22 cellular contexts compared by ENCODE assay signal in the genomic region with DNA sequence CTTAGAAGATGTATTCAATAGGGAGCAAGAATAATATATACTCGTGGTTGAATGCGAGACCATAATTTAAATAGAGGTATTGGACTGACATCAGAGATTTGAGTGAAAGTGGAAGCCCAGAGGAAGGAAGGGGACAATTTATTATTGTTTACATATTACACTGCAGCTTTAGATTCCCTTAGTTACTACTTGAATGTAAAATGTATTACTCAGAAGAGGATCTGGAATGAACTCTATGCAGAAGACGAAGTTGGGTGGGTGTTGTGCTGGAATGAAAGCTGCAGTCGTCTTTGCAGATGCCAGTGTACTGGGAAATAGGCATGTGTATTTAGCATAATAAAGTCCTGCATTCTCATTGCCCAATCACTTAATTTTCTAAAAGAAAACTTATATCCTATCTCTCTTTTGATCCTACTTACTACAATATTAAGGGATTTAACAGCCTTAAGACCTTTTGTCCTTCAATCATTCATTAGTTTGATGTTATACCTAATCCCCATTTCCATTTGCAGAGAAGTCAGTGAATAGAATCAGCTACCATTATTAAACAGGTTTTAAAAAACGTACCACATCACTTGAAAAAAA.
A peak's percentile ranks its signal among the peaks of the same experiment; 100 is the strongest.
DNase-seq lines count a peak whose midpoint lies in the region; TF ChIP-seq lines count a peak whose summit lies in the region.
"Had no signal": no experiment of that assay in that cellular context is flagged by ENCODE, and none has a peak within 500 bp of the region (broad histone marks: within the 10 kb centered on the region; RNA-seq: fewer than 3 reads in every experiment).

No MANE protein-coding gene starts in this region.

- H3K4me1 ChIP-seq in SK-N-SH (ENCODE audit: control insufficient read depth in 1 of 2, insufficient read depth in 2 of 2, low read depth in 1 of 2, low read length in 1 of 2) = peaks cover 0 to 4% of the 10 kb centered on the region in 2 experiments; a peak in 2 of 4 replicates
- H3K4me1 ChIP-seq: heart left ventricle had no signal

- 65% methylated on average over 5 of the region's 5 CpGs for WGBS in SK-N-SH (ENCODE audit: low lambda C conversion rate)

- no peaks in the 10 kb centered on the region for H3K27me3 ChIP-seq in SK-N-SH (ENCODE audit: insufficient read depth)
- H3K27me3 ChIP-seq: cardiac muscle cell, heart left ventricle had no signal

- peak; percentile 93 for DNase-seq in AG10803 (ENCODE audit: low read depth)
- DNase-seq in HCEC 1CT = peak; percentile 65
- peak; percentile 46 for DNase-seq in astrocyte of the spinal cord (ENCODE audit: low read depth, low spot score)
- DNase-seq in iris pigment epithelial cell (ENCODE audit: low read depth) = peak; percentile 84
- no peak for DNase-seq in GM13977 (ENCODE audit: low spot score)
- no peak for DNase-seq in SK-N-SH
- no peak for DNase-seq in NCI-H1417 treated with DMSO at 0.1 percent for 48 hours (lab: John Stamatoyannopoulos, UW)
- DNase-seq in posterior vena cava (ENCODE audit: low spot score) = no peak
- DNase-seq: activated CD4-positive, alpha-beta T cell treated with anti-CD3 and anti-CD28 coated beads for 48 hours; activated naive CD4-positive, alpha-beta T cell treated with Interleukin-2 at 50 U/mL for 16 hours; activated T-cell treated with anti-CD3 and anti-CD28 coated beads, Interleukin-2, amount 50 U/mL, for 48 hours; amniotic stem cell; Calu3; heart left ventricle; mesendoderm; naive B cell; NCI-H524 treated with DMSO at 0.1 percent for 48 hours; NK-92 treated with Interleukin-12 subunit alpha and Interleukin-12 subunit beta, amount 100 ng/mL, for 24 hours; T-helper 17 cell had no signal

- H3K4me3 ChIP-seq in AG10803 (ENCODE audit: low read length) = no peak overlapping the region
- no peak overlapping the region for H3K4me3 ChIP-seq in astrocyte of the spinal cord (ENCODE audit: low read depth, low read length)
- H3K4me3 ChIP-seq in SK-N-SH (ENCODE audit: low read depth in 2 of 2, low read length in 1 of 2) = no peak overlapping the region
- H3K4me3 ChIP-seq: A549, cardiac muscle cell, heart left ventricle had no signal

- no peaks in the 10 kb centered on the region for H3F3A ChIP-seq in SK-N-SH (replicated peaks; ENCODE audit: insufficient read depth)

- TF ChIP-seq RAD21 in SK-N-SH (IDR thresholded peaks at IDR 0.05; ENCODE audit: low read length) = no peak

- TF ChIP-seq CTCF in AG10803 (conservative IDR thresholded peaks at IDR 0.05; ENCODE audit: low read length) (no peak), astrocyte of the spinal cord (IDR thresholded peaks at IDR 0.05; ENCODE audit: low read depth, low read length) (no peak), GM13977 (IDR thresholded peaks at IDR 0.05; ENCODE audit: extremely low read depth, insufficient read depth, missing control alignments) (no peak), SK-N-SH (IDR thresholded peaks at IDR 0.05) (no peak)

- no peak overlapping the region for H3K4me2 ChIP-seq in SK-N-SH
- H3K4me2 ChIP-seq: A549 had no signal

- CTCF ChIA-PET in SK-N-SH (lab: Yijun Ruan, JAX) = interaction anchor here (1.3 to 3.7 kb wide), 3 partner anchors 298 to 499 kb away, joined by 3 to 46 read pairs (median 26); no protein-coding TSS in a partner anchor

- no peaks in the 10 kb centered on the region for H3K36me3 ChIP-seq in SK-N-SH (replicated peaks in 1 of 2; ENCODE audit: control insufficient read depth in 1 of 2, insufficient read depth in 2 of 2, low read length in 1 of 2)
- H3K36me3 ChIP-seq: cardiac muscle cell, heart left ventricle had no signal

- no peaks in the 10 kb centered on the region for H3K9me2 ChIP-seq in SK-N-SH

- H3K9me3 ChIP-seq in SK-N-SH = no peaks in the 10 kb centered on the region
- H3K9me3 ChIP-seq: A549, heart left ventricle had no signal

- H2AFZ ChIP-seq in SK-N-SH (ENCODE audit: low read depth) = no peak overlapping the region

- TF ChIP-seq EP300 in SK-N-SH (IDR thresholded peaks at IDR 0.05; ENCODE audit: borderline replicate concordance in 1 of 2, low read depth in 1 of 2, low read length in 1 of 2) = no peak

- H3K27ac ChIP-seq in SK-N-SH (ENCODE audit: low read depth in 2 of 2, low read length in 1 of 2) = no peak overlapping the region
- H3K27ac ChIP-seq: C4-2B, cardiac muscle cell, heart left ventricle had no signal

- POLR2A ChIA-PET in SK-N-SH (lab: Yijun Ruan, JAX) = no interaction called here

- no peaks in the 10 kb centered on the region for H4K20me1 ChIP-seq in SK-N-SH (ENCODE audit: insufficient read depth)

- in situ Hi-C loops in astrocyte of the spinal cord (cut with HindIII; ENCODE audit: low sequenced_read_pairs) (no loop called here), GM13977 (cut with MboI; ENCODE audit: low pct_unique_long_range_greater_than_20kb, low sequenced_read_pairs, unreplicated experiment) (no loop called here)

- H3K79me2 ChIP-seq in SK-N-SH (ENCODE audit: insufficient read depth) = no peaks in the 10 kb centered on the region

- H3K9ac ChIP-seq in SK-N-SH = no peak overlapping the region

- intact Hi-C loops in posterior vena cava (cut with DNase I) = loop anchor here (5.0 kb wide), 2 partner anchors 492 to 502 kb away; no protein-coding TSS in a partner anchor

TF ChIP-seq in SK-N-SH, 30 proteins besides CTCF, POLR2A, EP300 and RAD21:
- TF ChIP-seq FOSL2 (IDR thresholded peaks at IDR 0.05; ENCODE audit: borderline replicate concordance, low read depth) (no peak), FOXM1 (IDR thresholded peaks at IDR 0.05; ENCODE audit: low read depth) (no peak), FOXJ3 (CRISPR knock-in tag; IDR thresholded peaks at IDR 0.05) (no peak), GABPA (IDR thresholded peaks at IDR 0.05; ENCODE audit: low read depth) (no peak), RFX5 (IDR thresholded peaks at IDR 0.05; ENCODE audit: low read length) (no peak), GATA2 (CRISPR knock-in tag; IDR thresholded peaks at IDR 0.05) (no peak), TEAD4 (IDR thresholded peaks at IDR 0.05; ENCODE audit: borderline replicate concordance, insufficient read depth) (no peak)
- TF ChIP-seq, protein P1, sequence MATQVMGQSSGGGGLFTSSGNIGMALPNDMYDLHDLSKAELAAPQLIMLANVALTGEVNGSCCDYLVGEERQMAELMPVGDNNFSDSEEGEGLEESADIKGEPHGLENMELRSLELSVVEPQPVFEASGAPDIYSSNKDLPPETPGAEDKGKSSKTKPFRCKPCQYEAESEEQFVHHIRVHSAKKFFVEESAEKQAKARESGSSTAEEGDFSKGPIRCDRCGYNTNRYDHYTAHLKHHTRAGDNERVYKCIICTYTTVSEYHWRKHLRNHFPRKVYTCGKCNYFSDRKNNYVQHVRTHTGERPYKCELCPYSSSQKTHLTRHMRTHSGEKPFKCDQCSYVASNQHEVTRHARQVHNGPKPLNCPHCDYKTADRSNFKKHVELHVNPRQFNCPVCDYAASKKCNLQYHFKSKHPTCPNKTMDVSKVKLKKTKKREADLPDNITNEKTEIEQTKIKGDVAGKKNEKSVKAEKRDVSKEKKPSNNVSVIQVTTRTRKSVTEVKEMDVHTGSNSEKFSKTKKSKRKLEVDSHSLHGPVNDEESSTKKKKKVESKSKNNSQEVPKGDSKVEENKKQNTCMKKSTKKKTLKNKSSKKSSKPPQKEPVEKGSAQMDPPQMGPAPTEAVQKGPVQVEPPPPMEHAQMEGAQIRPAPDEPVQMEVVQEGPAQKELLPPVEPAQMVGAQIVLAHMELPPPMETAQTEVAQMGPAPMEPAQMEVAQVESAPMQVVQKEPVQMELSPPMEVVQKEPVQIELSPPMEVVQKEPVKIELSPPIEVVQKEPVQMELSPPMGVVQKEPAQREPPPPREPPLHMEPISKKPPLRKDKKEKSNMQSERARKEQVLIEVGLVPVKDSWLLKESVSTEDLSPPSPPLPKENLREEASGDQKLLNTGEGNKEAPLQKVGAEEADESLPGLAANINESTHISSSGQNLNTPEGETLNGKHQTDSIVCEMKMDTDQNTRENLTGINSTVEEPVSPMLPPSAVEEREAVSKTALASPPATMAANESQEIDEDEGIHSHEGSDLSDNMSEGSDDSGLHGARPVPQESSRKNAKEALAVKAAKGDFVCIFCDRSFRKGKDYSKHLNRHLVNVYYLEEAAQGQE (IDR thresholded peaks at IDR 0.05; ENCODE audit: low read depth, low read length) = no peak
- TF ChIP-seq, protein P2, sequence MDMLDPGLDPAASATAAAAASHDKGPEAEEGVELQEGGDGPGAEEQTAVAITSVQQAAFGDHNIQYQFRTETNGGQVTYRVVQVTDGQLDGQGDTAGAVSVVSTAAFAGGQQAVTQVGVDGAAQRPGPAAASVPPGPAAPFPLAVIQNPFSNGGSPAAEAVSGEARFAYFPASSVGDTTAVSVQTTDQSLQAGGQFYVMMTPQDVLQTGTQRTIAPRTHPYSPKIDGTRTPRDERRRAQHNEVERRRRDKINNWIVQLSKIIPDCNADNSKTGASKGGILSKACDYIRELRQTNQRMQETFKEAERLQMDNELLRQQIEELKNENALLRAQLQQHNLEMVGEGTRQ (IDR thresholded peaks at IDR 0.05; ENCODE audit: borderline replicate concordance, low read depth, low read length) = no peak

Comparison
In these comparisons a context has a peak if more than half of its experiments do, and no peak if none do; other contexts are left out.
1. DNase-seq: peak in AG10803 (single experiment), HCEC 1CT (single experiment), astrocyte of the spinal cord (single experiment) and iris pigment epithelial cell (single experiment); none in GM13977 (single experiment), SK-N-SH (single experiment), NCI-H1417 treated with DMSO at 0.1 percent for 48 hours (single experiment) and posterior vena cava (single experiment).